Comparison of ENCODE assay signal across 5 cellular contexts in the genomic region with DNA sequence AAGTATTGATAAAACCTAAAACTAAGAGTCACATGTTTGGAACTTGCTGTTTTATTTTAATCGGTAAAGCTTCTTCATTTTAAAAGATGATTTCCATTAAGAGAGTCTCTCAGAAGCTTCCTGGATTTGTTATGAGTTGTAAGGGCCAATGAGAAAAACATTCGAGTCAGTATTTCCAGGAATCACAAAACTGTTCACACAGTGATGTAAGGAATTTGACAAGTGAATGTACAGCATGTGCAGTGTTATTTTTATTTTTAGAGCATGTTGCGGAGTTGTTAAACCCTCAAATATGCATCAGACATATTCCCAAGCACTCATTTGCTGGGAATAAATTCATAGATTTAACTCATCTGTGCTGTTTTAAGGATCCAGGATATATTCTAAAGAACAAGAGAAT. TPM values are rescaled to one million over a fixed set of nuclear protein-coding genes. Genes with fewer than 3 reads are reported as not detected.
DNase-seq lines count a peak whose midpoint lies in the region; ATAC-seq, FAIRE-seq and TF ChIP-seq lines count a peak whose summit lies in the region.
"Not testable (repeated sequence)": the region's sequence is repeated elsewhere in the genome, so short reads cannot be mapped to it uniquely, and the experiment has no call there.

No MANE protein-coding gene starts in this region.

- dilution Hi-C loops in endothelial cell of umbilical vein (cut with MboI; ENCODE audit: extremely low pct_ligation_motif_present, low sequenced_read_pairs), result not testable (repeated sequence)

- not testable (repeated sequence) for H4K20me1 ChIP-seq in endothelial cell of umbilical vein (replicated peaks; ENCODE audit: control insufficient read depth, extremely low read depth, insufficient read depth, low read length); HepG2 (ENCODE audit: insufficient read depth, low read length)

- H2AFZ ChIP-seq in endothelial cell of umbilical vein (ENCODE audit: low read depth, low read length); HepG2 (ENCODE audit: low read length): not testable (repeated sequence)

- H3K9me1 ChIP-seq in endothelial cell of umbilical vein (replicated peaks; ENCODE audit: control insufficient read depth, extremely low read depth, insufficient read depth, low read length), result not testable (repeated sequence)

- POLR2A ChIA-PET in endothelial cell of umbilical vein (lab: Charles Lee); HepG2 (lab: Yijun Ruan, JAX): not testable (repeated sequence)

- BruUV-seq in endothelial cell of umbilical vein (replicated peaks; lab: Mats Ljungman, UMichigan); HepG2 (replicated peaks; lab: Mats Ljungman, UMichigan): not testable (repeated sequence)

- CTCF ChIA-PET in endothelial cell of umbilical vein (lab: Charles Lee); HepG2 (lab: Yijun Ruan, JAX; ENCODE audit: low intra/inter-chr PET ratio, low total read pairs): not testable (repeated sequence)

- intact Hi-C loops in endothelial cell of umbilical vein (cut with micrococcal nuclease); Right ventricle myocardium superior (cut with DNase I); pancreas (cut with DNase I): not testable (repeated sequence)
- intact Hi-C loops in HepG2 (cut with micrococcal nuclease; ENCODE audit: unreplicated experiment), result loop anchor here (10.0 kb wide), 1 partner anchor 189 kb away; no protein-coding TSS in a partner anchor

- not testable (repeated sequence) for H3K36me3 ChIP-seq in brain microvascular endothelial cell (replicated peaks); endothelial cell of umbilical vein (ENCODE audit: control insufficient read depth in 2 of 2, extremely low read depth in 1 of 2, insufficient read depth in 2 of 2, low read length in 2 of 2); HepG2 (replicated peaks in 1 of 2; ENCODE audit: control insufficient read depth in 1 of 2, insufficient read depth in 2 of 2, low read length in 2 of 2); pancreas

- TF ChIP-seq POLR2A in endothelial cell of umbilical vein (IDR thresholded peaks at IDR 0.05; ENCODE audit: low read depth, low read length); HepG2 (IDR thresholded peaks at IDR 0.05; ENCODE audit: insufficient read depth in 1 of 2, low read depth in 2 of 2, low read length in 2 of 2): not testable (repeated sequence)

- not testable (repeated sequence) for H3K4me2 ChIP-seq in endothelial cell of umbilical vein (ENCODE audit: insufficient read depth, low read length); HepG2 (ENCODE audit: low read depth, low read length)

- FAIRE-seq in endothelial cell of umbilical vein (lab: Jason Lieb, UNC), result peak; percentile 21
- FAIRE-seq in HepG2 (lab: Jason Lieb, UNC), result peak; percentile 64
- FAIRE-seq in pancreas (lab: Jason Lieb, UNC), result peak; percentile 86

- not testable (repeated sequence) for H3K79me2 ChIP-seq in endothelial cell of umbilical vein (ENCODE audit: control insufficient read depth, insufficient read depth, low read length); HepG2 (ENCODE audit: insufficient read depth, low read length)

- not testable (repeated sequence) for H3K9me3 ChIP-seq in endothelial cell of umbilical vein (replicated peaks; ENCODE audit: control insufficient read depth, insufficient read depth, low read length); HepG2 (ENCODE audit: low read length); pancreas

- in situ Hi-C loops in brain microvascular endothelial cell (cut with HindIII; ENCODE audit: low pct_ligation_motif_present, low sequenced_read_pairs); HepG2 (cut with HindIII; ENCODE audit: extremely low pct_ligation_motif_present, low pct_unique_long_range_greater_than_20kb): not testable (repeated sequence)

- TF ChIP-seq CTCF in brain microvascular endothelial cell (IDR thresholded peaks at IDR 0.05; ENCODE audit: low read depth, low read length, missing control alignments); endothelial cell of umbilical vein (IDR thresholded peaks at IDR 0.05; ENCODE audit: extremely low read depth in 1 of 2, insufficient read depth in 1 of 2, low read depth in 1 of 2, low read length in 2 of 2); HepG2 (CRISPR knock-in tag; IDR thresholded peaks at IDR 0.05); pancreas (IDR thresholded peaks at IDR 0.05): not testable (repeated sequence)

- H3K27me3 ChIP-seq in brain microvascular endothelial cell (replicated peaks); endothelial cell of umbilical vein (ENCODE audit: control insufficient read depth in 2 of 2, insufficient read depth in 2 of 2, low read length in 2 of 2); HepG2 (ENCODE audit: control insufficient read depth in 1 of 2, insufficient read depth in 2 of 2, low read length in 2 of 2); pancreas: not testable (repeated sequence)

- DNase-seq in brain microvascular endothelial cell, result peak; percentile 2
- DNase-seq in endothelial cell of umbilical vein (ENCODE audit: low read depth, low spot score); Right ventricle myocardium superior; HepG2 (ENCODE audit: low spot score); pancreas: not testable (repeated sequence)

- not testable (repeated sequence) for TF ChIP-seq RAD21 in HepG2 (CRISPR knock-in tag; IDR thresholded peaks at IDR 0.05)

- TF ChIP-seq EP300 in HepG2 (IDR thresholded peaks at IDR 0.05; ENCODE audit: low read depth in 2 of 2, low read length in 2 of 2); HepG2 (CRISPR knock-in tag; IDR thresholded peaks at IDR 0.05; ENCODE audit: borderline replicate concordance): not testable (repeated sequence)

- ATAC-seq in Right ventricle myocardium superior (ENCODE audit: poor library complexity), result peak; percentile 55
- not testable (repeated sequence) for ATAC-seq in HepG2, pancreas

- not testable (repeated sequence) for H3K9ac ChIP-seq in endothelial cell of umbilical vein (replicated peaks; ENCODE audit: extremely low read depth, insufficient read depth, low read length); HepG2 (ENCODE audit: insufficient read depth, low read depth, low read length)

- not testable (repeated sequence) for H3K4me3 ChIP-seq in brain microvascular endothelial cell (ENCODE audit: low read depth, low read length); endothelial cell of umbilical vein (replicated peaks in 1 of 3; ENCODE audit: insufficient read depth in 1 of 3, low read depth in 1 of 3, low read length in 3 of 3); HepG2 (replicated peaks in 1 of 3; ENCODE audit: insufficient read depth in 1 of 3, low read depth in 2 of 3, low read length in 3 of 3); pancreas

- not testable (repeated sequence) for H3K4me1 ChIP-seq in endothelial cell of umbilical vein (ENCODE audit: control insufficient read depth, extremely low read depth, insufficient read depth, low read length); HepG2 (ENCODE audit: insufficient read depth, low read length); pancreas

- not testable (repeated sequence) for H3K27ac ChIP-seq in brain microvascular endothelial cell; endothelial cell of umbilical vein (ENCODE audit: insufficient read depth, low read depth, low read length); HepG2 (ENCODE audit: extremely low read length, insufficient read depth, low read length); pancreas

- 5% methylated on average over 3 of the region's 3 CpGs for WGBS in HepG2 (ENCODE audit: low lambda C conversion rate)
- 61 to 84% methylated on average over 3 of the region's 3 CpGs for WGBS in pancreas, 2 donors

RNA-seq across cellular contexts. Expression of gene RXYLT1, which starts 46.1 kb away (rescaled TPM):
- total RNA-seq in endothelial cell of umbilical vein, result 13.1 and 15.8 TPM in 2 replicates
- polyA plus RNA-seq in endothelial cell of umbilical vein, result 5.3 and 8.1 TPM in 2 replicates
- 10.8 and 12.2 TPM in 2 replicates for polyA plus RNA-seq in endothelial cell of umbilical vein (2011; cell fraction: cytosol; rRNA removed)
- 7.4 and 10.6 TPM in 2 replicates for polyA plus RNA-seq in endothelial cell of umbilical vein (2011; cell fraction: nucleus; rRNA removed)
- polyA plus RNA-seq in endothelial cell of umbilical vein (2012), result 13.5 and 16.5 TPM in 2 replicates
- polyA minus RNA-seq in endothelial cell of umbilical vein, result 4.5 and 5.8 TPM in 2 replicates
- polyA minus RNA-seq in endothelial cell of umbilical vein (2011; cell fraction: cytosol; rRNA and poly(A)+ RNA removed), result 3.8 TPM
- polyA minus RNA-seq in endothelial cell of umbilical vein (2011; cell fraction: nucleus; rRNA and poly(A)+ RNA removed), result 11.7 and 13.6 TPM in 2 replicates
- 14.3 TPM for total RNA-seq in Right ventricle myocardium superior
- 11.4 and 15.5 TPM in 2 replicates for total RNA-seq in HepG2 (2016; rRNA removed; fragmentation: Illumina TruSeq; extraction: Trizol)
- total RNA-seq in HepG2 (2016; cell fraction: cytosol; rRNA removed; fragmentation: Illumina TruSeq; extraction: Trizol; ENCODE audit: low read depth), result 13.8 and 15.4 TPM in 2 replicates
- total RNA-seq in HepG2 (2016; cell fraction: insoluble cytoplasmic fraction; rRNA removed; fragmentation: Illumina TruSeq; extraction: Trizol), result 12.9 and 15.8 TPM in 2 replicates
- total RNA-seq in HepG2 (2016; cell fraction: membrane; rRNA removed; fragmentation: Illumina TruSeq; extraction: Trizol), result 22.0 and 22.6 TPM in 2 replicates
- 16.2 and 20.7 TPM in 2 replicates for total RNA-seq in HepG2 (2016; cell fraction: nucleus; rRNA removed; fragmentation: Illumina TruSeq; extraction: Trizol)
- polyA plus RNA-seq in HepG2 (2011; rRNA removed), result 8.3 and 8.6 TPM in 2 replicates
- 4.1 and 6.9 TPM in 2 replicates for polyA plus RNA-seq in HepG2 (2011; cell fraction: cytosol; rRNA removed)
- 5.0 and 6.6 TPM in 2 replicates for polyA plus RNA-seq in HepG2 (2011; cell fraction: nucleus; rRNA removed)
- 9.5 and 11.2 TPM in 2 replicates for polyA plus RNA-seq in HepG2 (2012)
- 17.8 and 18.9 TPM in 2 replicates for polyA plus RNA-seq in HepG2 (2016; cell fraction: cytosol; fragmentation: Illumina TruSeq; extraction: Trizol; ENCODE audit: low read depth)
- polyA plus RNA-seq in HepG2 (2016; cell fraction: insoluble cytoplasmic fraction; fragmentation: Illumina TruSeq; extraction: Trizol; ENCODE audit: low read depth), result 11.5 and 13.0 TPM in 2 replicates
- polyA plus RNA-seq in HepG2 (2016; cell fraction: membrane; fragmentation: Illumina TruSeq; extraction: Trizol; ENCODE audit: low read depth), result 19.8 and 21.0 TPM in 2 replicates
- polyA plus RNA-seq in HepG2 (2016; cell fraction: nucleus; fragmentation: Illumina TruSeq; extraction: Trizol; ENCODE audit: insufficient read depth, low read depth), result 19.2 and 20.3 TPM in 2 replicates
- 5.4 and 10.6 TPM in 2 replicates for polyA minus RNA-seq in HepG2 (2011; rRNA and poly(A)+ RNA removed; ENCODE audit: low replicate concordance)
- polyA minus RNA-seq in HepG2 (2011; cell fraction: cytosol; rRNA and poly(A)+ RNA removed), result 4.1 and 4.4 TPM in 2 replicates
- 14.2 and 18.2 TPM in 2 replicates for polyA minus RNA-seq in HepG2 (2011; cell fraction: nucleus; rRNA and poly(A)+ RNA removed)
- total RNA-seq in pancreas, result 10 to 100 TPM in 5 of 6 donors, 1 to 10 TPM in 1; 8.7 to 12.2 (median 11.9) TPM
- 10 to 100 TPM in 1 of 2 donors, 1 to 10 TPM in 1; 8.1 to 13.3 TPM for polyA plus RNA-seq in pancreas
